Comparison of ENCODE assay signal across 30 cellular contexts in genomic region chr6:29528300-29528931, GRCh38. TPM values are rescaled to one million over a fixed set of nuclear protein-coding genes. Genes with fewer than 3 reads are reported as not detected.
"Had no signal": no experiment of that assay in that cellular context is flagged by ENCODE, and none has a peak within 500 bp of the region (broad histone marks: within the 10 kb centered on the region; RNA-seq: fewer than 3 reads in every experiment).

No MANE protein-coding gene starts in this region.

- H3K4me1 Mint-ChIP-seq: activated CD4-positive, alpha-beta T cell treated with anti-CD3 and anti-CD28 coated beads for 36 hours; activated naive CD8-positive, alpha-beta T cell treated with anti-CD3 and anti-CD28 coated beads, Interleukin-2, amount 10 ng/mL, durations not matched to agents 7 days and 5 days; central memory CD8-positive, alpha-beta T cell; natural killer cell; neural progenitor cell had no signal

- H3K27ac ChIP-seq: breast epithelium, esophagus squamous epithelium, heart right ventricle, lower lobe of right lung, neural progenitor cell, spleen, testis, transverse colon, uterus had no signal

- H3K4me3 Mint-ChIP-seq: activated CD4-positive, alpha-beta T cell treated with anti-CD3 and anti-CD28 coated beads for 36 hours; activated CD8-positive, alpha-beta T cell treated with anti-CD3 and anti-CD28 coated beads, Interleukin-2, amount 10 ng/mL, durations not matched to agents 7 days and 5 days; activated naive CD4-positive, alpha-beta T cell treated with anti-CD3 and anti-CD28 coated beads for 36 hours; activated naive CD8-positive, alpha-beta T cell treated with anti-CD3 and anti-CD28 coated beads, Interleukin-2, amount 10 ng/mL, durations not matched to agents 7 days and 5 days; activated T-helper 1 cell treated with anti-CD3 and anti-CD28 coated beads, Interleukin-12 subunit alpha, Interleukin-12 subunit beta, Interleukin-2, Interleukin-4 antibody, amounts not matched to agents 30 ng/mL and 10 ng/mL and 1 ng/mL, durations not matched to agents 14 hours and 24 hours and 36 hours; central memory CD8-positive, alpha-beta T cell; dendritic cell treated with granulocyte-macrophage colony-stimulating factor and Interleukin-4, amounts not matched to agents 40 ng/mL and 50 ng/mL, for 4 days; natural killer cell; neural progenitor cell had no signal

- H2AFZ ChIP-seq: neural progenitor cell had no signal

- DNase-seq: activated CD4-positive, alpha-beta T cell treated with anti-CD3 and anti-CD28 coated beads for 36 hours; activated CD4-positive, CD25-positive, alpha-beta regulatory T cell; activated CD8-positive, alpha-beta T cell treated with anti-CD3 and anti-CD28 coated beads, Interleukin-2, amount 10 ng/mL, durations not matched to agents 7 days and 5 days; activated effector memory CD4-positive, alpha-beta T cell treated with anti-CD3 and anti-CD28 coated beads, Interleukin-2, amount 50 U/mL, for 16 hours; activated naive CD4-positive, alpha-beta T cell treated with anti-CD3 and anti-CD28 coated beads for 36 hours; activated naive CD8-positive, alpha-beta T cell treated with anti-CD3 and anti-CD28 coated beads, Interleukin-2, amount 10 ng/mL, durations not matched to agents 7 days and 5 days; amygdala; esophagus squamous epithelium; foreskin melanocyte; heart right ventricle; lower lobe of right lung; mesendoderm; natural killer cell; right cardiac atrium; spleen; stimulated activated CD4-positive, alpha-beta T cell treated with anti-CD3 and anti-CD28 coated beads, Interleukin-2, amount 100 ng/mL, for 48 hours; stimulated activated naive CD4-positive, alpha-beta T cell treated with Interleukin-2 at 50 U/mL for 16 hours; testis; transverse colon; uterus had no signal

- H3K4me2 ChIP-seq: neural progenitor cell had no signal

- H3K9ac ChIP-seq: neural progenitor cell had no signal

- H3K27me3 Mint-ChIP-seq: dendritic cell treated with granulocyte-macrophage colony-stimulating factor and Interleukin-4, amounts not matched to agents 40 ng/mL and 50 ng/mL, for 4 days had no signal

- H3K36me3 ChIP-seq: breast epithelium, esophagus squamous epithelium, heart right ventricle, lower lobe of right lung, neural progenitor cell, spleen, transverse colon, uterus had no signal

- H3K27me3 ChIP-seq: breast epithelium, esophagus squamous epithelium, neural progenitor cell, testis, transverse colon, uterus had no signal

- H3K4me1 ChIP-seq: breast epithelium, esophagus squamous epithelium, heart right ventricle, lower lobe of right lung, spleen, testis, transverse colon, uterus had no signal

- H3K36me3 Mint-ChIP-seq: activated naive CD8-positive, alpha-beta T cell treated with anti-CD3 and anti-CD28 coated beads, Interleukin-2, amount 10 ng/mL, durations not matched to agents 7 days and 5 days; natural killer cell; neural progenitor cell had no signal

- H3K9me3 Mint-ChIP-seq: activated T-helper 1 cell treated with anti-CD3 and anti-CD28 coated beads, Interleukin-12 subunit alpha, Interleukin-12 subunit beta, Interleukin-2, Interleukin-4 antibody, amounts not matched to agents 30 ng/mL and 10 ng/mL and 1 ng/mL, durations not matched to agents 14 hours and 24 hours and 36 hours; central memory CD8-positive, alpha-beta T cell; dendritic cell treated with granulocyte-macrophage colony-stimulating factor and Interleukin-4, amounts not matched to agents 40 ng/mL and 50 ng/mL, for 4 days; natural killer cell had no signal

- H3K9me3 ChIP-seq: breast epithelium, esophagus squamous epithelium, heart right ventricle, lower lobe of right lung, spleen, testis, transverse colon, uterus had no signal

- ATAC-seq: activated CD4-positive, alpha-beta T cell treated with anti-CD3 and anti-CD28 coated beads for 36 hours; activated CD8-positive, alpha-beta T cell treated with anti-CD3 and anti-CD28 coated beads, Interleukin-2, amount 10 ng/mL, durations not matched to agents 7 days and 5 days; heart right ventricle; natural killer cell; right cardiac atrium had no signal

- H3K27ac Mint-ChIP-seq: activated CD4-positive, alpha-beta T cell treated with anti-CD3 and anti-CD28 coated beads for 36 hours; activated CD8-positive, alpha-beta T cell treated with anti-CD3 and anti-CD28 coated beads, Interleukin-2, amount 10 ng/mL, durations not matched to agents 7 days and 5 days; activated naive CD4-positive, alpha-beta T cell treated with anti-CD3 and anti-CD28 coated beads for 36 hours; activated naive CD8-positive, alpha-beta T cell treated with anti-CD3 and anti-CD28 coated beads, Interleukin-2, amount 10 ng/mL, durations not matched to agents 7 days and 5 days; activated T-helper 1 cell treated with anti-CD3 and anti-CD28 coated beads, Interleukin-12 subunit alpha, Interleukin-12 subunit beta, Interleukin-2, Interleukin-4 antibody, amounts not matched to agents 30 ng/mL and 10 ng/mL and 1 ng/mL, durations not matched to agents 14 hours and 24 hours and 36 hours; dendritic cell treated with granulocyte-macrophage colony-stimulating factor and Interleukin-4, amounts not matched to agents 40 ng/mL and 50 ng/mL, for 4 days; natural killer cell; neural progenitor cell had no signal

- H3K4me3 ChIP-seq: breast epithelium, esophagus squamous epithelium, heart right ventricle, lower lobe of right lung, neural progenitor cell, spleen, testis, transverse colon, uterus had no signal

RNA-seq across cellular contexts. Expression of gene UBD, which starts 31.1 kb away (rescaled TPM):
- total RNA-seq: activated CD8-positive, alpha-beta T cell treated with anti-CD3 and anti-CD28 coated beads, Interleukin-2, amount 10 ng/mL, durations not matched to agents 7 days and 5 days; activated naive CD8-positive, alpha-beta T cell treated with anti-CD3 and anti-CD28 coated beads, Interleukin-2, amount 10 ng/mL, durations not matched to agents 7 days and 5 days; mononuclear cell; natural killer cell; right cardiac atrium had no signal

RNA-seq across cellular contexts. Expression of gene MAS1L, which starts 40.7 kb away (rescaled TPM):
- total RNA-seq: activated CD4-positive, alpha-beta T cell treated with anti-CD3 and anti-CD28 coated beads for 36 hours; activated CD8-positive, alpha-beta T cell treated with anti-CD3 and anti-CD28 coated beads, Interleukin-2, amount 10 ng/mL, durations not matched to agents 7 days and 5 days; activated naive CD4-positive, alpha-beta T cell treated with anti-CD3 and anti-CD28 coated beads for 36 hours; activated naive CD8-positive, alpha-beta T cell treated with anti-CD3 and anti-CD28 coated beads, Interleukin-2, amount 10 ng/mL, durations not matched to agents 7 days and 5 days; activated T-helper 1 cell treated with anti-CD3 and anti-CD28 coated beads, Interleukin-12 subunit alpha, Interleukin-12 subunit beta, Interleukin-2, Interleukin-4 antibody, amounts not matched to agents 30 ng/mL and 10 ng/mL and 1 ng/mL, durations not matched to agents 14 hours and 24 hours and 36 hours; esophagus squamous epithelium; glomerular endothelial cell; heart right ventricle; kidney epithelial cell; mononuclear cell; natural killer cell; omental fat pad; right cardiac atrium; spleen; T-helper 1 cell treated with Interleukin-12 subunit alpha and Interleukin-12 subunit beta and Interleukin-4 antibody, amounts not matched to agents 30 ng/mL and 1 ng/mL, for 36 hours; testis; transverse colon had no signal
- polyA plus RNA-seq: heart right ventricle, right cardiac atrium, spleen had no signal

RNA-seq across cellular contexts. Expression of gene OR2H2, which starts 56.5 kb away (rescaled TPM):
- total RNA-seq: activated CD4-positive, alpha-beta T cell treated with anti-CD3 and anti-CD28 coated beads for 36 hours; activated CD8-positive, alpha-beta T cell treated with anti-CD3 and anti-CD28 coated beads, Interleukin-2, amount 10 ng/mL, durations not matched to agents 7 days and 5 days; activated naive CD4-positive, alpha-beta T cell treated with anti-CD3 and anti-CD28 coated beads for 36 hours; activated naive CD8-positive, alpha-beta T cell treated with anti-CD3 and anti-CD28 coated beads, Interleukin-2, amount 10 ng/mL, durations not matched to agents 7 days and 5 days; activated T-helper 1 cell treated with anti-CD3 and anti-CD28 coated beads, Interleukin-12 subunit alpha, Interleukin-12 subunit beta, Interleukin-2, Interleukin-4 antibody, amounts not matched to agents 30 ng/mL and 10 ng/mL and 1 ng/mL, durations not matched to agents 14 hours and 24 hours and 36 hours; breast epithelium; esophagus squamous epithelium; glomerular endothelial cell; heart right ventricle; kidney epithelial cell; lower lobe of right lung; natural killer cell; omental fat pad; right cardiac atrium; spleen; T-helper 1 cell treated with Interleukin-12 subunit alpha and Interleukin-12 subunit beta and Interleukin-4 antibody, amounts not matched to agents 30 ng/mL and 1 ng/mL, for 36 hours; transverse colon; uterus had no signal
- polyA plus RNA-seq: heart right ventricle, right cardiac atrium, spleen had no signal
